ENCODE assay signal across 15 cellular contexts in the genomic region with DNA sequence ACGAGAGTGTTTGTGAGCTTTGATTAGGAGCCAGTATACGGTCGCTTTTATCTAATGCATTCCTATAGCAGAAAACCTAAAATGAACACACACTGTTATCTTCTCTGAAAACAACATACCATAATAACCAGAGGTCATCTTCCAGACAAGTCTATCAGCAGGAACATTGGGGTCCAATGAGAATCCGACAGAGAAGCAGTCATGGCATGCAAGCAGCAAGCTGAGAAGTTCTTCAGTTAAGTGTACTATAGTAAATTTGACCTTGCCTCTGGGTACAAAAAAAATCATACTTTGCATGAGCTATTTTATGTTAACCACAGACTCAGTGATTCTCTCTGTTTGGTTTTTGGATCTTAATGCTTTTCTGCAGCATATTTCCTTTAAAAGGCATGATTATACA.
DNase-seq lines count a peak whose midpoint lies in the region; ATAC-seq and TF ChIP-seq lines count a peak whose summit lies in the region.
"Had no signal": no experiment of that assay in that cellular context is flagged by ENCODE, and none has a peak within 500 bp of the region (broad histone marks: within the 10 kb centered on the region; RNA-seq: fewer than 3 reads in every experiment).

No MANE protein-coding gene starts in this region.

- in situ Hi-C loops in astrocyte of the spinal cord (cut with HindIII; ENCODE audit: low sequenced_read_pairs) = no loop called here

- H3K27me3 ChIP-seq in cardiac muscle cell (no peaks in the 10 kb centered on the region), smooth muscle cell (ENCODE audit: low read depth) (no peaks in the 10 kb centered on the region)

- 77% methylated on average over 4 of the region's 4 CpGs for WGBS in smooth muscle cell (ENCODE audit: low lambda C conversion rate)

- H3K4me2 ChIP-seq in smooth muscle cell = no peak overlapping the region
- no peak overlapping the region for H3K4me2 ChIP-seq in OCI-LY7 (ENCODE audit: low read length)

- H3K27ac Mint-ChIP-seq in activated CD4-positive, alpha-beta memory T cell treated with anti-CD3 and anti-CD28 coated beads for 36 hours = no peak overlapping the region
- H3K27ac Mint-ChIP-seq: CD8-positive, alpha-beta T cell had no signal

- DNase-seq in cardiac muscle cell (ENCODE audit: low read depth in 1 of 2, low spot score in 1 of 2) (peak; percentile 24 to 75), cardiac septum (ENCODE audit: low spot score) (no peak), astrocyte of the spinal cord (ENCODE audit: low read depth, low spot score) (peak; percentile 68), fibroblast of the aortic adventitia (ENCODE audit: low read depth) (peak; percentile 17), smooth muscle cell (lab: John Stamatoyannopoulos, UW; ENCODE audit: unreplicated experiment) (no peak), OCI-LY7 (ENCODE audit: low spot score) (no peak)
- DNase-seq in activated CD4-positive, alpha-beta memory T cell treated with anti-CD3 and anti-CD28 coated beads for 36 hours = no peak
- DNase-seq: CD8-positive, alpha-beta T cell; NCI-H1417 treated with DMSO at 0.1 percent for 48 hours; NCI-H2029; NCI-H2171 treated with DMSO at 0.1 percent for 48 hours; NCI-H510A treated with DMSO at 0.1 percent for 48 hours had no signal

- CTCF ChIA-PET in OCI-LY7 (lab: Charles Lee; ENCODE audit: unreplicated experiment) = no interaction called here
- CTCF ChIA-PET in activated CD4-positive, alpha-beta memory T cell treated with anti-CD3 and anti-CD28 coated beads for 36 hours (lab: Charles Lee) = no interaction called here

- H3K9me3 Mint-ChIP-seq in activated CD4-positive, alpha-beta memory T cell treated with anti-CD3 and anti-CD28 coated beads for 36 hours = peaks cover 1% of the 10 kb centered on the region

- H2AFZ ChIP-seq in smooth muscle cell (ENCODE audit: low read depth) (peak overlapping the region; percentile 21), OCI-LY7 (ENCODE audit: low read length) (no peak overlapping the region)

- H3K79me2 ChIP-seq in smooth muscle cell (ENCODE audit: low read depth) (no peaks in the 10 kb centered on the region), OCI-LY7 (ENCODE audit: insufficient read depth, low read depth, low read length) (no peaks in the 10 kb centered on the region)

- no peaks in the 10 kb centered on the region for H3K4me1 ChIP-seq in cardiac muscle cell (ENCODE audit: low read depth)
- H3K4me1 ChIP-seq in smooth muscle cell (ENCODE audit: low read depth) = no peaks in the 10 kb centered on the region
- no peaks in the 10 kb centered on the region for H3K4me1 ChIP-seq in OCI-LY7 (ENCODE audit: insufficient read depth, low read length, poor library complexity, severe bottlenecking)

- intact Hi-C loops in cardiac septum (cut with DNase I) = no loop called here
- intact Hi-C loops in OCI-LY7 (cut with micrococcal nuclease; ENCODE audit: unreplicated experiment) = no loop called here
- intact Hi-C loops in activated CD4-positive, alpha-beta memory T cell treated with anti-CD3 and anti-CD28 coated beads for 36 hours (cut with micrococcal nuclease) = no loop called here

- no peaks in the 10 kb centered on the region for H3K9me2 ChIP-seq in OCI-LY7 (ENCODE audit: insufficient read depth, low read length)

- no peak overlapping the region for H3K4me3 ChIP-seq in cardiac muscle cell
- no peak overlapping the region for H3K4me3 ChIP-seq in astrocyte of the spinal cord (ENCODE audit: low read depth, low read length)
- no peak overlapping the region for H3K4me3 ChIP-seq in fibroblast of the aortic adventitia (ENCODE audit: low read depth, low read length)
- H3K4me3 ChIP-seq in smooth muscle cell = no peak overlapping the region
- H3K4me3 ChIP-seq in OCI-LY7 (ENCODE audit: low read depth, low read length, poor library complexity, severe bottlenecking) = no peak overlapping the region

- POLR2A ChIA-PET in OCI-LY7 (lab: Charles Lee) = interaction anchor here (0.6 kb wide), 1 partner anchor 1131 kb away, joined by 3 read pairs; no protein-coding TSS in a partner anchor
- POLR2A ChIA-PET in activated CD4-positive, alpha-beta memory T cell treated with anti-CD3 and anti-CD28 coated beads for 36 hours (lab: Charles Lee) = no interaction called here

- H3K4me1 Mint-ChIP-seq in activated CD4-positive, alpha-beta memory T cell treated with anti-CD3 and anti-CD28 coated beads for 36 hours (ENCODE audit: low read depth) = no peaks in the 10 kb centered on the region

- H3K27ac ChIP-seq in cardiac muscle cell (no peak overlapping the region), smooth muscle cell (ENCODE audit: low read depth) (no peak overlapping the region), OCI-LY7 (ENCODE audit: low read depth, low read length, poor library complexity, severe bottlenecking) (no peak overlapping the region)
- H3K27ac ChIP-seq: 22Rv1 had no signal

- no peaks in the 10 kb centered on the region for H3K36me3 Mint-ChIP-seq in activated CD4-positive, alpha-beta memory T cell treated with anti-CD3 and anti-CD28 coated beads for 36 hours
- H3K36me3 Mint-ChIP-seq: CD8-positive, alpha-beta T cell had no signal

- no peaks in the 10 kb centered on the region for H3K9me3 ChIP-seq in cardiac muscle cell (ENCODE audit: low read depth)
- H3K9me3 ChIP-seq in smooth muscle cell (replicated peaks; ENCODE audit: low read depth) = no peaks in the 10 kb centered on the region
- H3K9me3 ChIP-seq in OCI-LY7 (ENCODE audit: low read length) = no peaks in the 10 kb centered on the region

- H3F3A ChIP-seq in smooth muscle cell (ENCODE audit: low read depth) = no peaks in the 10 kb centered on the region

- no peaks in the 10 kb centered on the region for H3K27me3 Mint-ChIP-seq in activated CD4-positive, alpha-beta memory T cell treated with anti-CD3 and anti-CD28 coated beads for 36 hours

- H4K20me1 ChIP-seq in smooth muscle cell (ENCODE audit: low read depth) (no peaks in the 10 kb centered on the region), OCI-LY7 (ENCODE audit: insufficient read depth, low read length) (no peaks in the 10 kb centered on the region)

- no peak overlapping the region for H3K4me3 Mint-ChIP-seq in activated CD4-positive, alpha-beta memory T cell treated with anti-CD3 and anti-CD28 coated beads for 36 hours
- H3K4me3 Mint-ChIP-seq: CD8-positive, alpha-beta T cell had no signal

- H3K9ac ChIP-seq in smooth muscle cell (ENCODE audit: low read depth) = no peak overlapping the region

- H3K36me3 ChIP-seq in cardiac muscle cell (no peaks in the 10 kb centered on the region), smooth muscle cell (ENCODE audit: low read depth) (no peaks in the 10 kb centered on the region), OCI-LY7 (ENCODE audit: insufficient read depth, low read length) (no peaks in the 10 kb centered on the region)

- ATAC-seq in GM19351 (IDR thresholded peaks at IDR 0.05; ENCODE audit: unreplicated experiment) = no peak
- ATAC-seq: CD8-positive, alpha-beta T cell; HepG2 had no signal

- BruUV-seq in OCI-LY7 (replicated peaks; lab: Mats Ljungman, UMichigan) = no TSS peak

- no peak for TF ChIP-seq CTCF in cardiac muscle cell (IDR thresholded peaks at IDR 0.05; ENCODE audit: low read depth, low read length)
- TF ChIP-seq CTCF in astrocyte of the spinal cord (IDR thresholded peaks at IDR 0.05; ENCODE audit: low read depth, low read length) = no peak
- TF ChIP-seq CTCF in fibroblast of the aortic adventitia (IDR thresholded peaks at IDR 0.05; ENCODE audit: insufficient read depth, low read length) = no peak
- TF ChIP-seq CTCF in smooth muscle cell (IDR thresholded peaks at IDR 0.05; ENCODE audit: borderline replicate concordance, insufficient read depth, poor library complexity, severe bottlenecking) = no peak
- TF ChIP-seq CTCF in OCI-LY7 (conservative IDR thresholded peaks at IDR 0.05; ENCODE audit: low read length) = no peak

Comparison
In these comparisons a context has a peak if more than half of its experiments do, and no peak if none do; other contexts are left out.
1. DNase-seq: peak in cardiac muscle cell (2 of 2), astrocyte of the spinal cord (single experiment) and fibroblast of the aortic adventitia (single experiment); none in cardiac septum (single experiment), smooth muscle cell (single experiment), OCI-LY7 (single experiment) and activated CD4-positive, alpha-beta memory T cell treated with anti-CD3 and anti-CD28 coated beads for 36 hours (single experiment).